20 cellular contexts compared by ENCODE assay signal in genomic region chr21:38678827-38679226, GRCh38.
"Had no signal": no experiment of that assay in that cellular context is flagged by ENCODE, and none has a peak within 500 bp of the region (broad histone marks: within the 10 kb centered on the region; RNA-seq: fewer than 3 reads in every experiment).

No MANE protein-coding gene starts in this region.

- H3K79me2 ChIP-seq: hepatocyte had no signal

- H3K4me2 ChIP-seq: hepatocyte had no signal

- H3K36me3 ChIP-seq: colonic mucosa, left ventricle myocardium inferior, lower lobe of right lung had no signal

- H3K27ac Mint-ChIP-seq: endodermal cell; stimulated activated naive B cell treated with anti-CD40 and anti-IgM and Interleukin-4, amounts not matched to agents 10 μg/mL and 1 μg/mL and 100 μg/mL, for 72 hours had no signal

- H2AFZ ChIP-seq: hepatocyte had no signal

- DNase-seq: colonic mucosa; erythroblast; head of caudate nucleus; kidney; left cardiac atrium; left ventricle myocardium inferior; lower lobe of right lung; midbrain; occipital lobe; psoas muscle; retina; stimulated activated CD4-positive, alpha-beta T cell treated with anti-CD3 and anti-CD28 coated beads, Interleukin-2, amount 100 ng/mL, for 24 hours; stimulated activated CD4-positive, alpha-beta T cell treated with anti-CD3 and anti-CD28 coated beads, Interleukin-4, amount 100 ng/mL, for 4 hours; stimulated activated naive B cell treated with anti-CD40 and anti-IgM and Interleukin-4, amounts not matched to agents 10 μg/mL and 1 μg/mL and 100 μg/mL, for 72 hours; stimulated activated naive CD8-positive, alpha-beta T cell treated with anti-CD3 and anti-CD28 coated beads, Interleukin-15, amount 100 ng/mL, for 72 hours; testis had no signal

- FAIRE-seq: kidney had no signal

- H3K4me3 Mint-ChIP-seq: endodermal cell; nephron; stimulated activated naive B cell treated with anti-CD40 and anti-IgM and Interleukin-4, amounts not matched to agents 10 μg/mL and 1 μg/mL and 100 μg/mL, for 72 hours; stimulated activated naive CD8-positive, alpha-beta T cell treated with anti-CD3 and anti-CD28 coated beads, Interleukin-15, amount 100 ng/mL, for 72 hours had no signal

- H3K36me3 Mint-ChIP-seq: stimulated activated naive B cell treated with anti-CD40 and anti-IgM and Interleukin-4, amounts not matched to agents 10 μg/mL and 1 μg/mL and 100 μg/mL, for 72 hours had no signal

- H3K4me3 ChIP-seq: colonic mucosa, hepatocyte, left ventricle myocardium inferior, lower lobe of right lung, psoas muscle, testis had no signal

- H3K4me1 ChIP-seq: colonic mucosa, psoas muscle, testis had no signal

- H3K27me3 ChIP-seq: colonic mucosa, hepatocyte, testis had no signal

- H3K9me3 ChIP-seq: colonic mucosa, left ventricle myocardium inferior, lower lobe of right lung, psoas muscle, testis had no signal

- ATAC-seq: sciatic nerve; stimulated activated naive CD8-positive, alpha-beta T cell treated with anti-CD3 and anti-CD28 coated beads, Interleukin-15, amount 100 ng/mL, for 72 hours had no signal

- H3K4me1 Mint-ChIP-seq: endodermal cell had no signal

- H3K27ac ChIP-seq: colonic mucosa, hepatocyte, left ventricle myocardium inferior, lower lobe of right lung, psoas muscle, testis had no signal

- H3K9me3 Mint-ChIP-seq: endodermal cell; stimulated activated naive B cell treated with anti-CD40 and anti-IgM and Interleukin-4, amounts not matched to agents 10 μg/mL and 1 μg/mL and 100 μg/mL, for 72 hours; stimulated activated naive CD8-positive, alpha-beta T cell treated with anti-CD3 and anti-CD28 coated beads, Interleukin-15, amount 100 ng/mL, for 72 hours had no signal
